8 cellular contexts compared by ENCODE assay signal in genomic region chr17:43366809-43367587, GRCh38. TPM values are rescaled to one million over a fixed set of nuclear protein-coding genes. Genes with fewer than 3 reads are reported as not detected.
DNase-seq lines count a peak whose midpoint lies in the region; ATAC-seq and TF ChIP-seq lines count a peak whose summit lies in the region.

No MANE protein-coding gene starts in this region.

- no peak for ATAC-seq in HG03432 (IDR thresholded peaks at IDR 0.05; ENCODE audit: unreplicated experiment)
- no peak for ATAC-seq in GM21515 (IDR thresholded peaks at IDR 0.05; ENCODE audit: unreplicated experiment)

- H3K36me3 ChIP-seq in mucosa of rectum (ENCODE audit: control insufficient read depth in 2 of 2, insufficient read depth in 2 of 2, low read length in 2 of 2): no peaks in the 10 kb centered on the region

- DNase-seq in stimulated activated CD4-positive, alpha-beta T cell treated with anti-CD3 and anti-CD28 coated beads, Interleukin-1b, Interleukin-23, amount 100 ng/mL, for 48 hours: peak; percentile 27
- no peak for DNase-seq in stimulated activated CD4-positive, alpha-beta T cell treated with anti-CD3 and anti-CD28 coated beads, Interleukin-4, amount 100 ng/mL, for 4 hours
- DNase-seq in cortex of kidney (lab: John Stamatoyannopoulos, UW): no peak
- no peak for DNase-seq in NK-92 treated with Interleukin-12 subunit alpha and Interleukin-12 subunit beta, amount 100 ng/mL, for 24 hours (lab: John Stamatoyannopoulos, UW)

- peak overlapping the region; percentile 76 to 79 for H3K4me3 ChIP-seq in mucosa of rectum (ENCODE audit: low read length in 2 of 2)

- peak overlapping the region in 3 of 5 experiments; percentile 94 to 100 (median 97) for H3K27ac Mint-ChIP-seq in brain

- H3K27ac ChIP-seq in mucosa of rectum (ENCODE audit: low read depth in 2 of 2, low read length in 2 of 2): peak overlapping the region in 1 of 2 donors; percentile 99

- no peak for TF ChIP-seq CTCF in brain (conservative IDR thresholded peaks at IDR 0.05)

- H3K36me3 Mint-ChIP-seq in brain: peaks cover 12% of the 10 kb centered on the region

- peaks cover 11 to 16% of the 10 kb centered on the region in 2 donors for H3K4me1 ChIP-seq in mucosa of rectum (ENCODE audit: control insufficient read depth in 2 of 2, insufficient read depth in 2 of 2, low read length in 2 of 2)

- H3K27me3 Mint-ChIP-seq in brain: peaks cover 10% of the 10 kb centered on the region

- H3K9me3 ChIP-seq in mucosa of rectum (ENCODE audit: control insufficient read depth in 2 of 2, low read length in 2 of 2): no peaks in the 10 kb centered on the region

- peak overlapping the region in 1 of 5 experiments; percentile 66 for H3K4me3 Mint-ChIP-seq in brain

- peaks cover 0 to 17% (median 0%) of the 10 kb centered on the region in 5 experiments for H3K9me3 Mint-ChIP-seq in brain

- H3K27me3 ChIP-seq in mucosa of rectum (ENCODE audit: control insufficient read depth in 2 of 2, insufficient read depth in 2 of 2, low read length in 2 of 2): no peaks in the 10 kb centered on the region

- H3K9ac ChIP-seq in mucosa of rectum (ENCODE audit: low read depth in 1 of 2, low read length in 2 of 2): peak overlapping the region in 1 of 2 donors; percentile 47

- H3K4me1 Mint-ChIP-seq in brain: peaks cover 22% of the 10 kb centered on the region

RNA-seq across cellular contexts. Expression of gene ARL4D, which starts 31.8 kb away (rescaled TPM):
- polyA plus RNA-seq in brain (ENCODE audit: insufficient read depth, low read depth, low replicate concordance): 9.2 TPM
